Comparison of ENCODE assay signal across 1 cellular context in genomic region chr3:32093204-32093603, GRCh38.
TF ChIP-seq lines count a peak whose summit lies in the region.

No MANE protein-coding gene starts in this region.

TF ChIP-seq in HepG2, 621 proteins besides CTCF, POLR2A, EP300 and RAD21:
- TF ChIP-seq, protein P1, sequence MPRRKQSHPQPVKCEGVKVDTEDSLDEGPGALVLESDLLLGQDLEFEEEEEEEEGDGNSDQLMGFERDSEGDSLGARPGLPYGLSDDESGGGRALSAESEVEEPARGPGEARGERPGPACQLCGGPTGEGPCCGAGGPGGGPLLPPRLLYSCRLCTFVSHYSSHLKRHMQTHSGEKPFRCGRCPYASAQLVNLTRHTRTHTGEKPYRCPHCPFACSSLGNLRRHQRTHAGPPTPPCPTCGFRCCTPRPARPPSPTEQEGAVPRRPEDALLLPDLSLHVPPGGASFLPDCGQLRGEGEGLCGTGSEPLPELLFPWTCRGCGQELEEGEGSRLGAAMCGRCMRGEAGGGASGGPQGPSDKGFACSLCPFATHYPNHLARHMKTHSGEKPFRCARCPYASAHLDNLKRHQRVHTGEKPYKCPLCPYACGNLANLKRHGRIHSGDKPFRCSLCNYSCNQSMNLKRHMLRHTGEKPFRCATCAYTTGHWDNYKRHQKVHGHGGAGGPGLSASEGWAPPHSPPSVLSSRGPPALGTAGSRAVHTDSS (CRISPR knock-in tag; conservative IDR thresholded peaks at IDR 0.05): no peak
- TF ChIP-seq ZSCAN31 (CRISPR knock-in tag; IDR thresholded peaks at IDR 0.05; ENCODE audit: low read depth): no peak
- TF ChIP-seq POGK (CRISPR knock-in tag; conservative IDR thresholded peaks at IDR 0.05): peak; percentile 86
